In the genomic region with DNA sequence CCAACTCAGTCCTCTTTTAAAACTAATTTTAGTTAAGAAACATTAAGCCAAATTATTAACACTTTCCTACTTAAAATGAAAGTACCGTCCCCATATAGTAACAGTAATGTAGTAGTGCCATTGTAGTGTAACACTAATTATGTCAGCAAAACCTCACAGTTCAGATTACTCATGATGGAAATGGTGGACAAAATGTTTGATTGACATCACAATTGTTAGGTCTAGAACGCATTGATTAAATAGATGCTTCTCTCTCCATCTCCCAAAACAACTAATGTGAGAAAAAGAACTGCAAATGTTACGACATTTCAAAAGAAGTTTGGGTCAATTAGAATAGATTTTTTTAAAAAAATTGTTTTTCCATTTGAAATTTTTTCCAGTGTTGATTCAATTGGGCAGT, we compare ENCODE assay signal across 7 cellular contexts. TPM values are rescaled to one million over a fixed set of nuclear protein-coding genes. Genes with fewer than 3 reads are reported as not detected.
DNase-seq lines count a peak whose midpoint lies in the region; ATAC-seq and TF ChIP-seq lines count a peak whose summit lies in the region.

No MANE protein-coding gene starts in this region.

- TF ChIP-seq POLR2A in sigmoid colon (IDR thresholded peaks at IDR 0.05) (no peak), adrenal gland (IDR thresholded peaks at IDR 0.05) (no peak)

- H3K9me3 ChIP-seq in H9 (ENCODE audit: control insufficient read depth, low read depth, low read length): no peaks in the 10 kb centered on the region
- no peaks in the 10 kb centered on the region for H3K9me3 ChIP-seq in PC-3 (ENCODE audit: low read length)
- no peaks in the 10 kb centered on the region for H3K9me3 ChIP-seq in sigmoid colon
- no peaks in the 10 kb centered on the region for H3K9me3 ChIP-seq in adrenal gland (replicated peaks in 1 of 3)

- H3K36me3 Mint-ChIP-seq in H9 (ENCODE audit: insufficient read depth in 1 of 3, low read depth in 3 of 3): peaks cover 0 to 2% (median 2%) of the 10 kb centered on the region in 3 experiments; a peak in 6 of 7 replicates

- no peak overlapping the region for H3K18ac ChIP-seq in H9 (ENCODE audit: insufficient read length, low read depth, low read length)

- no peaks in the 10 kb centered on the region for H3F3A ChIP-seq in PC-3 (ENCODE audit: low read length, unreplicated experiment)

- CTCF ChIA-PET in PC-3 (lab: Charles Lee): no interaction called here

- H3K79me1 ChIP-seq in H9 (ENCODE audit: insufficient read depth, low read depth, low read length, poor library complexity, severe bottlenecking): peaks cover 5% of the 10 kb centered on the region

- H4K91ac ChIP-seq in H9 (ENCODE audit: insufficient read length, low read depth, low read length): no peak overlapping the region

- H3K4me1 ChIP-seq in H9 (ENCODE audit: insufficient read depth, low read length) (no peaks in the 10 kb centered on the region), PC-3 (ENCODE audit: insufficient read depth, low read length) (peaks cover 14% of the 10 kb centered on the region), sigmoid colon (peaks cover 0 to 29% (median 21%) of the 10 kb centered on the region in 4 donors), adrenal gland (replicated peaks in 1 of 2) (peaks cover 9 to 23% of the 10 kb centered on the region in 2 donors)

- no peak overlapping the region for H2BK5ac ChIP-seq in H9 (ENCODE audit: insufficient read length, low read length)

- H3K9me2 ChIP-seq in PC-3 (replicated peaks; ENCODE audit: low read length): no peaks in the 10 kb centered on the region

- no peak overlapping the region for H4K8ac ChIP-seq in H9 (replicated peaks; ENCODE audit: insufficient read length, low read depth, low read length)

- H2BK20ac ChIP-seq in H9 (ENCODE audit: low read depth, low read length, poor library complexity, severe bottlenecking): no peak overlapping the region

- no peaks in the 10 kb centered on the region for H3K27me3 ChIP-seq in H9 (ENCODE audit: insufficient read depth, low read length)
- H3K27me3 ChIP-seq in PC-3 (ENCODE audit: low read length): no peaks in the 10 kb centered on the region
- H3K27me3 ChIP-seq in sigmoid colon: no peaks in the 10 kb centered on the region
- no peaks in the 10 kb centered on the region for H3K27me3 ChIP-seq in adrenal gland

- H2AFZ ChIP-seq in H9 (ENCODE audit: low read length): no peak overlapping the region
- no peak overlapping the region for H2AFZ ChIP-seq in PC-3 (ENCODE audit: low read length)

- no peak overlapping the region for H2AK5ac ChIP-seq in H9 (ENCODE audit: insufficient read length, low read length)

- peaks cover 18% of the 10 kb centered on the region for H3K79me2 ChIP-seq in H9 (ENCODE audit: insufficient read depth, low read length)
- peaks cover 38% of the 10 kb centered on the region for H3K79me2 ChIP-seq in PC-3 (ENCODE audit: low read length)

- H2BK120ac ChIP-seq in H9 (ENCODE audit: low read depth, low read length, poor library complexity, severe bottlenecking): no peak overlapping the region

- H3K4me2 ChIP-seq in H9 (ENCODE audit: insufficient read depth, insufficient read length, low read length): peak overlapping the region; percentile 51
- peak overlapping the region; percentile 89 for H3K4me2 ChIP-seq in PC-3 (ENCODE audit: low read length)

- H3K23me2 ChIP-seq in H9 (ENCODE audit: insufficient read length, low read depth, low read length, poor library complexity, severe bottlenecking): no peaks in the 10 kb centered on the region

- no CpG with 5 or more reads among the region's 3 CpGs for WGBS in H9 (ENCODE audit: extremely low coverage, insufficient read length, low lambda C conversion rate)
- WGBS in sigmoid colon, 2 donors: 58 to 59% methylated on average over 3 of the region's 3 CpGs
- WGBS in adrenal gland, 4 donors: 49 to 55% (median 53%) methylated on average over 3 of the region's 3 CpGs

- TF ChIP-seq CTCF in H9 (conservative IDR thresholded peaks at IDR 0.05) (no peak), PC-3 (conservative IDR thresholded peaks at IDR 0.05; ENCODE audit: low read depth, low read length) (no peak), epithelial cell of proximal tubule (conservative IDR thresholded peaks at IDR 0.05; ENCODE audit: low read depth, low read length) (no peak), sigmoid colon (IDR thresholded peaks at IDR 0.05) (no peak), adrenal gland (IDR thresholded peaks at IDR 0.05) (no peak)

- H3K4me1 Mint-ChIP-seq in H9: peaks cover 13 to 19% of the 10 kb centered on the region in 2 experiments

- H3K4me3 ChIP-seq in PC-3 (ENCODE audit: low read length) (peak overlapping the region; percentile 81), epithelial cell of proximal tubule (ENCODE audit: low read depth, low read length) (peak overlapping the region; percentile 73), sigmoid colon (peak overlapping the region in 1 of 4 donors; percentile 88), adrenal gland (peak overlapping the region in 1 of 4 donors; percentile 82)

- H3K4me3 Mint-ChIP-seq in H9: peak overlapping the region; percentile 99 to 100

- H3K27ac ChIP-seq in H9 (ENCODE audit: insufficient read length, low read depth, low read length) (no peak overlapping the region), PC-3 (ENCODE audit: low read length) (no peak overlapping the region), sigmoid colon (peak overlapping the region; percentile 93 to 99 (median 96)), adrenal gland (no peak overlapping the region)

- H2BK12ac ChIP-seq in H9 (ENCODE audit: insufficient read length, low read depth, low read length): no peak overlapping the region

- H3K9me3 Mint-ChIP-seq in H9: no peaks in the 10 kb centered on the region; a peak in 1 of 5 replicates

- no peak overlapping the region for H3K4ac ChIP-seq in H9 (ENCODE audit: low read depth, low read length)

- intact Hi-C loops in PC-3 (cut with micrococcal nuclease) (loop anchor here (10.0 kb wide), 1 partner anchor 1204 kb away; the partner anchor contains the start of gene SP3), sigmoid colon (cut with DNase I) (loop anchor here (5.0 to 10.0 kb wide), 3 partner anchors 54 to 928 kb away; partner anchors contain the start of gene HOXD12), adrenal gland (cut with DNase I) (no loop called here)

- no TSS peak for BruUV-seq in PC-3 (replicated peaks; lab: Mats Ljungman, UMichigan)

- TF ChIP-seq EP300 in sigmoid colon (IDR thresholded peaks at IDR 0.05): no peak

- no peak for ATAC-seq in PC-3

- no peak overlapping the region for H3K9ac ChIP-seq in H9 (ENCODE audit: extremely low read depth, insufficient read length, low read length)
- H3K9ac ChIP-seq in PC-3 (ENCODE audit: low read length): peak overlapping the region; percentile 86; the same call in 1 of the 2 replicates

- H3K14ac ChIP-seq in H9 (ENCODE audit: insufficient read depth, low read length): no peak overlapping the region

- POLR2A ChIA-PET in PC-3 (lab: Charles Lee; ENCODE audit: unreplicated experiment): no interaction called here

- H4K20me1 ChIP-seq in H9 (ENCODE audit: control insufficient read depth, insufficient read depth, insufficient read length): no peaks in the 10 kb centered on the region
- H4K20me1 ChIP-seq in PC-3 (ENCODE audit: low read length): no peaks in the 10 kb centered on the region; the same call in 1 of the 2 replicates

- no peaks in the 10 kb centered on the region for H3K27me3 Mint-ChIP-seq in H9 (ENCODE audit: low read depth)

- no peak overlapping the region for H4K5ac ChIP-seq in H9 (ENCODE audit: insufficient read length, low read depth, low read length)

- 0 out of 2 replicates have a peak, but pooled peaks cover 6% of the 10 kb centered on the region for H3K36me3 ChIP-seq in PC-3 (ENCODE audit: low read depth, low read length)
- H3K36me3 ChIP-seq in sigmoid colon: no peaks in the 10 kb centered on the region
- no peaks in the 10 kb centered on the region for H3K36me3 ChIP-seq in adrenal gland (replicated peaks in 1 of 2)

- no peak overlapping the region for H2BK15ac ChIP-seq in H9 (ENCODE audit: low read depth, low read length)

- H3K27ac Mint-ChIP-seq in H9: no peak overlapping the region

- no peak overlapping the region for H3K23ac ChIP-seq in H9 (ENCODE audit: insufficient read length, low read depth, low read length)

- H3K56ac ChIP-seq in H9 (ENCODE audit: insufficient read length, low read depth, low read length): no peak overlapping the region

- H3T11ph ChIP-seq in H9 (ENCODE audit: low read length): no peak overlapping the region

- DNase-seq in H9 (no peak), PC-3 (no peak), epithelial cell of proximal tubule (ENCODE audit: low read depth) (no peak), sigmoid colon (no peak), DMS153 treated with DMSO at 0.1 percent for 48 hours (lab: John Stamatoyannopoulos, UW; ENCODE audit: unreplicated experiment) (no peak), T-helper 9 cell (no peak), adrenal gland (no peak)

RNA-seq across cellular contexts. Expression of gene ATF2, which starts 1.2 kb away (rescaled TPM):
- 34.9 and 40.9 TPM in 2 replicates for total RNA-seq in H9 (2021)
- 12.6 and 15.0 TPM in 2 replicates for total RNA-seq in PC-3 (2014; rRNA removed)
- 22.6 and 47.5 TPM in 2 replicates for total RNA-seq in epithelial cell of proximal tubule
- 10 to 100 TPM; 46.0 to 59.6 (median 47.3) TPM for total RNA-seq in sigmoid colon
- 10 to 100 TPM; 13.2 to 17.3 (median 13.4) TPM for polyA plus RNA-seq in sigmoid colon
- total RNA-seq in adrenal gland: 10 to 100 TPM; 34.3 to 58.3 (median 51.4) TPM
- 10 to 100 TPM; 16.5 to 60.1 (median 20.9) TPM for polyA plus RNA-seq in adrenal gland

RNA-seq across cellular contexts. Expression of gene ATP5MC3, which starts 12.3 kb away (rescaled TPM):
- total RNA-seq in H9 (2021) (326 and 334 TPM in 2 replicates), PC-3 (2014; rRNA removed) (214 and 254 TPM in 2 replicates), epithelial cell of proximal tubule (362 and 366 TPM in 2 replicates), sigmoid colon (100 to 1,000 TPM in 3 of 4 donors, 10 to 100 TPM in 1; 97.5 to 233 (median 163) TPM), adrenal gland (100 to 1,000 TPM; 104 to 249 (median 189) TPM)
- polyA plus RNA-seq in sigmoid colon (1,000 to 10,000 TPM in 1 of 3 donors, 100 to 1,000 TPM in 2; 613 to 1,261 (median 899) TPM), adrenal gland (100 to 1,000 TPM; 100 to 273 (median 152) TPM)

Comparison
In these comparisons a context has a peak if more than half of its experiments do, and no peak if none do; other contexts are left out.
1. H3K27ac ChIP-seq: peak in sigmoid colon (4 of 4); none in H9 (single experiment), PC-3 (single experiment) and adrenal gland (0 of 5).
2. intact Hi-C loops: an anchor here in PC-3 (10.0 kb wide) and sigmoid colon (5.0 to 10.0 kb wide); none called in adrenal gland.